In genomic region chr12:27333311-27334009, GRCh38 we compare ENCODE assay signal across 8 cellular contexts. TPM values are rescaled to one million over a fixed set of nuclear protein-coding genes. Genes with fewer than 3 reads are reported as not detected.
DNase-seq lines count a peak whose midpoint lies in the region; ATAC-seq, FAIRE-seq and TF ChIP-seq lines count a peak whose summit lies in the region.

No MANE protein-coding gene starts in this region.

- peaks cover 2% of the 10 kb centered on the region for H3K36me3 Mint-ChIP-seq in activated CD8-positive, alpha-beta T cell treated with anti-CD3 and anti-CD28 coated beads for 36 hours (ENCODE audit: low read depth)
- H3K36me3 Mint-ChIP-seq in naive B cell = peaks cover 0 to 6% of the 10 kb centered on the region in 2 donors

- peak; percentile 14 for DNase-seq in GM18507 (ENCODE audit: extremely low spot score, insufficient read length, low read depth)
- DNase-seq in NCI-H2107 (lab: John Stamatoyannopoulos, UW) = peak; percentile 30
- peak; percentile 64 for DNase-seq in activated CD8-positive, alpha-beta T cell treated with anti-CD3 and anti-CD28 coated beads for 36 hours
- peak; percentile 62 for DNase-seq in epithelial cell of esophagus (ENCODE audit: low read depth)
- DNase-seq in naive B cell = peak; percentile 46
- DNase-seq in thyroid gland = peak; percentile 3 to 5
- no peak for DNase-seq in COLO829 (ENCODE audit: low spot score)

- H3K27ac ChIP-seq in thyroid gland = no peak overlapping the region

- H3K9me3 Mint-ChIP-seq in activated CD8-positive, alpha-beta T cell treated with anti-CD3 and anti-CD28 coated beads for 36 hours = no peaks in the 10 kb centered on the region
- no peaks in the 10 kb centered on the region for H3K9me3 Mint-ChIP-seq in naive B cell

- ATAC-seq in HG02798 (IDR thresholded peaks at IDR 0.05; ENCODE audit: poor library complexity, unreplicated experiment) (peak; percentile 25), naive B cell (ENCODE audit: low read depth in 2 of 2) (peak; percentile 84 to 89)
- ATAC-seq in activated CD8-positive, alpha-beta T cell treated with anti-CD3 and anti-CD28 coated beads for 36 hours = peak; percentile 46

- intact Hi-C loops in activated CD8-positive, alpha-beta T cell treated with anti-CD3 and anti-CD28 coated beads for 36 hours (cut with micrococcal nuclease) = loop anchor here (5.0 kb wide), 1 partner anchor 309 kb away; no protein-coding TSS in a partner anchor
- intact Hi-C loops in thyroid gland (cut with DNase I) = no loop called here

- H3K4me3 Mint-ChIP-seq in activated CD8-positive, alpha-beta T cell treated with anti-CD3 and anti-CD28 coated beads for 36 hours = peak overlapping the region; percentile 91
- H3K4me3 Mint-ChIP-seq in naive B cell = peak overlapping the region; percentile 92 to 96 (median 94)

- no peak for TF ChIP-seq POLR2A in thyroid gland (IDR thresholded peaks at IDR 0.05)

- POLR2A ChIA-PET in activated CD8-positive, alpha-beta T cell treated with anti-CD3 and anti-CD28 coated beads for 36 hours (lab: Charles Lee) = interaction anchor here (0.7 to 1.6 kb wide), 4 partner anchors 8 to 310 kb away, joined by 3 to 6 read pairs (median 4); no protein-coding TSS in a partner anchor

- peaks cover 37% of the 10 kb centered on the region for H3K27me3 Mint-ChIP-seq in activated CD8-positive, alpha-beta T cell treated with anti-CD3 and anti-CD28 coated beads for 36 hours
- peaks cover 6 to 27% (median 24%) of the 10 kb centered on the region in 3 donors for H3K27me3 Mint-ChIP-seq in naive B cell

- no peaks in the 10 kb centered on the region for H3K9me3 ChIP-seq in thyroid gland

- peak; percentile 56 for FAIRE-seq in GM18507 (lab: Jason Lieb, UNC)

- TF ChIP-seq CTCF in activated CD8-positive, alpha-beta T cell treated with anti-CD3 and anti-CD28 coated beads for 36 hours (IDR thresholded peaks at IDR 0.05) = no peak
- TF ChIP-seq CTCF in epithelial cell of esophagus (IDR thresholded peaks at IDR 0.05; ENCODE audit: insufficient read depth, low read depth, low read length, missing control alignments) (no peak), thyroid gland (IDR thresholded peaks at IDR 0.05) (no peak)

- CTCF ChIA-PET in activated CD8-positive, alpha-beta T cell treated with anti-CD3 and anti-CD28 coated beads for 36 hours (lab: Charles Lee) = interaction anchor here (1.5 to 1.7 kb wide), 2 partner anchors 51 to 317 kb away, joined by 5 to 7 read pairs; no protein-coding TSS in a partner anchor

- H3K36me3 ChIP-seq in thyroid gland = no peaks in the 10 kb centered on the region

- no peaks in the 10 kb centered on the region for H3K27me3 ChIP-seq in thyroid gland

- H3K27ac Mint-ChIP-seq in activated CD8-positive, alpha-beta T cell treated with anti-CD3 and anti-CD28 coated beads for 36 hours = peak overlapping the region; percentile 84
- peak overlapping the region in 3 of 6 donors; percentile 8 to 88 (median 56) for H3K27ac Mint-ChIP-seq in naive B cell

- peak overlapping the region; percentile 63 for H3K4me3 ChIP-seq in epithelial cell of esophagus (ENCODE audit: low read length)
- peak overlapping the region; percentile 27 to 47 (median 29) for H3K4me3 ChIP-seq in thyroid gland (replicated peaks in 1 of 3)

- peaks cover 39% of the 10 kb centered on the region for H3K4me1 Mint-ChIP-seq in activated CD8-positive, alpha-beta T cell treated with anti-CD3 and anti-CD28 coated beads for 36 hours (ENCODE audit: low read depth)
- H3K4me1 Mint-ChIP-seq in naive B cell = peaks cover 11 to 14% (median 13%) of the 10 kb centered on the region in 3 donors

- WGBS in thyroid gland, 2 donors = 3 to 4% methylated on average over 29 to 43 of the region's 54 CpGs

- H3K4me1 ChIP-seq in thyroid gland = peaks cover 0 to 14% of the 10 kb centered on the region in 2 donors

RNA-seq across cellular contexts. Expression of gene BMAL2, which starts 0.8 kb away (rescaled TPM):
- 1 to 10 TPM; 7.5 to 9.7 TPM for total RNA-seq in activated CD8-positive, alpha-beta T cell treated with anti-CD3 and anti-CD28 coated beads for 36 hours
- polyA plus RNA-seq in naive B cell (ENCODE audit: low read depth in 6 of 6) = under 1 TPM in 5 of 6 donors, not detected in 1; 0.40 to 0.92 (median 0.52) TPM
- total RNA-seq in thyroid gland = 1 to 10 TPM in 1 of 4 donors, under 1 TPM in 3; 0.63 to 3.2 (median 0.68) TPM

Comparison
In these comparisons a context has a peak if more than half of its experiments do, and no peak if none do; other contexts are left out.
1. ATAC-seq: peak in every context shown above with its lines; median percentile 86 in naive B cell; 46 in activated CD8-positive, alpha-beta T cell treated with anti-CD3 and anti-CD28 coated beads for 36 hours; 25 in HG02798.